9 cellular contexts compared by ENCODE assay signal in genomic region chr17:4043862-4044261, GRCh38.
A peak's percentile ranks its signal among the peaks of the same experiment; 100 is the strongest.
DNase-seq lines count a peak whose midpoint lies in the region; ATAC-seq lines count a peak whose summit lies in the region.
"Had no signal": no experiment of that assay in that cellular context is flagged by ENCODE, and none has a peak within 500 bp of the region (broad histone marks: within the 10 kb centered on the region; RNA-seq: fewer than 3 reads in every experiment).

No MANE protein-coding gene starts in this region.

- H3K36me3 Mint-ChIP-seq in naive thymus-derived CD8-positive, alpha-beta T cell, result peaks cover 5 to 90% (median 20%) of the 10 kb centered on the region in 3 donors

- peaks cover 12 to 40% (median 34%) of the 10 kb centered on the region in 4 donors for H3K4me1 Mint-ChIP-seq in naive thymus-derived CD8-positive, alpha-beta T cell

- ATAC-seq in naive thymus-derived CD8-positive, alpha-beta T cell, result peak; percentile 53 to 56
- ATAC-seq in GM21515 (IDR thresholded peaks at IDR 0.05; ENCODE audit: unreplicated experiment) (no peak), GM18498 (IDR thresholded peaks at IDR 0.05; ENCODE audit: unreplicated experiment) (no peak)

- H3K4me3 Mint-ChIP-seq in naive thymus-derived CD8-positive, alpha-beta T cell, result peak overlapping the region in 2 of 10 donors; percentile 24 to 50

- DNase-seq in RPMI8226, result peak; percentile 68
- peak; percentile 80 for DNase-seq in activated CD8-positive, alpha-beta memory T cell treated with anti-CD3 and anti-CD28 coated beads, Interleukin-2, amount 50 U/mL, for 48 hours
- peak in 7 of 10 donors; percentile 2 to 64 (median 45) for DNase-seq in naive thymus-derived CD8-positive, alpha-beta T cell
- DNase-seq in stimulated activated CD8-positive, alpha-beta memory T cell treated with anti-CD3 and anti-CD28 coated beads, Interleukin-7, amount 100 ng/mL, for 4 hours (ENCODE audit: low read depth in 2 of 2), result peak; percentile 31 to 58
- no peak for DNase-seq in HCEC 1CT
- no peak for DNase-seq in EL
- DNase-seq: PC-9 had no signal

- H3K9me3 Mint-ChIP-seq in naive thymus-derived CD8-positive, alpha-beta T cell, result no peaks in the 10 kb centered on the region

- no peaks in the 10 kb centered on the region for H3K27me3 Mint-ChIP-seq in naive thymus-derived CD8-positive, alpha-beta T cell

- peak overlapping the region; percentile 61 to 93 (median 80) for H3K27ac Mint-ChIP-seq in naive thymus-derived CD8-positive, alpha-beta T cell

- POLR2A ChIA-PET in naive thymus-derived CD8-positive, alpha-beta T cell (lab: Charles Lee), result interaction anchor here (0.7 kb wide), 1 partner anchor 100 kb away, joined by 3 read pairs; no protein-coding TSS in a partner anchor

Comparison
In these comparisons a context has a peak if more than half of its experiments do, and no peak if none do; other contexts are left out.
1. DNase-seq: peak in RPMI8226 (single experiment), activated CD8-positive, alpha-beta memory T cell treated with anti-CD3 and anti-CD28 coated beads, Interleukin-2, amount 50 U/mL, for 48 hours (single experiment), naive thymus-derived CD8-positive, alpha-beta T cell (7 of 10) and stimulated activated CD8-positive, alpha-beta memory T cell treated with anti-CD3 and anti-CD28 coated beads, Interleukin-7, amount 100 ng/mL, for 4 hours (2 of 2); none in HCEC 1CT (single experiment) and EL (single experiment).
2. ATAC-seq: peak in naive thymus-derived CD8-positive, alpha-beta T cell (2 of 2); none in GM21515 (single experiment) and GM18498 (single experiment).